Comparison of ENCODE assay signal across 35 cellular contexts in the genomic region with DNA sequence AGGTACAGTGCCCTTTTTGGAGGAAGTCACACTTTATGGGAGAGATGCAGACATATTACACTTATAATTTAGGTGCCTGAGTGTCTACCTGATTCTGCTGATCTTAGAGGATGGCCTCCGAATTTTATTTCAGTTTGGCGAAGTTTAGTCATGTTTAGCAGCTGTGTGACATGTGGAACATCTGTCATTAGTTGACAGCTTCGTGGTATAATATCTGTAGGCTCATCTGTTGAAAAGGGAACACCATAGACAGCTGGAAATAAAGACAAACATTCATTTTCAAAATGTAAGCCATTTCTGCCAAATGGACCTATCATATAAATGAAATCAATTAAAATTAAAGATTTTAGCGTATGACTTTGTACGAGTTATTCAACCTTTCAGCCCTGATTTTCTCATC.
"Had no signal": no experiment of that assay in that cellular context is flagged by ENCODE, and none has a peak within 500 bp of the region (broad histone marks: within the 10 kb centered on the region; RNA-seq: fewer than 3 reads in every experiment).

No MANE protein-coding gene starts in this region.

- DNase-seq: activated CD4-positive, alpha-beta memory T cell treated with anti-CD3 and anti-CD28 coated beads, Interleukin-2, amount 10 ng/mL, durations not matched to agents 7 days and 5 days; activated CD4-positive, alpha-beta T cell treated with anti-CD3 and anti-CD28 coated beads for 1 hour; activated CD4-positive, alpha-beta T cell treated with anti-CD3 and anti-CD28 coated beads for 36 hours; activated CD4-positive, alpha-beta T cell treated with anti-CD3 and anti-CD28 coated beads for 48 hours; activated CD4-positive, alpha-beta T cell treated with anti-CD3 and anti-CD28 coated beads, Interleukin-2, amount 10 ng/mL, durations not matched to agents 7 days and 5 days; activated CD4-positive, alpha-beta T cell treated with anti-CD3 and anti-CD28 coated beads, Interleukin-2, amount 50 U/mL, for 48 hours; activated CD4-positive, CD25-positive, alpha-beta regulatory T cell; activated CD8-positive, alpha-beta memory T cell treated with anti-CD3 and anti-CD28 coated beads for 24 hours; activated CD8-positive, alpha-beta memory T cell treated with anti-CD3 and anti-CD28 coated beads, Interleukin-2, amount 10 ng/mL, durations not matched to agents 7 days and 5 days; activated CD8-positive, alpha-beta memory T cell treated with anti-CD3 and anti-CD28 coated beads, Interleukin-2, amount 50 U/mL, for 48 hours; activated CD8-positive, alpha-beta T cell treated with anti-CD3 and anti-CD28 coated beads, Interleukin-2, amount 10 ng/mL, durations not matched to agents 7 days and 5 days; activated effector memory CD4-positive, alpha-beta T cell treated with Interleukin-2 at 50 U/mL for 16 hours; activated gamma-delta T cell; activated naive CD4-positive, alpha-beta T cell treated with anti-CD3 and anti-CD28 coated beads, Interleukin-2, amount 50 U/mL, for 16 hours; activated naive CD4-positive, alpha-beta T cell treated with Interleukin-2 at 50 U/mL for 16 hours; activated naive CD8-positive, alpha-beta T cell treated with anti-CD3 and anti-CD28 coated beads for 36 hours; activated T-cell treated with anti-CD3 and anti-CD28 coated beads, Interleukin-2, amount 50 U/mL, for 24 hours; activated T-cell treated with anti-CD3 and anti-CD28 coated beads, Interleukin-2, amount 50 U/mL, for 48 hours; adrenal gland; amniotic stem cell; aorta; caudate nucleus; cerebellar nuclear complex; T-helper 1 cell; T-helper 2 cell; T-helper 9 cell; WERI-Rb-1 had no signal

- H3K4me3 Mint-ChIP-seq: activated CD4-positive, alpha-beta memory T cell treated with anti-CD3 and anti-CD28 coated beads, Interleukin-2, amount 10 ng/mL, durations not matched to agents 7 days and 5 days; activated CD4-positive, alpha-beta T cell treated with anti-CD3 and anti-CD28 coated beads for 36 hours; activated CD4-positive, alpha-beta T cell treated with anti-CD3 and anti-CD28 coated beads, Interleukin-2, amount 10 ng/mL, durations not matched to agents 7 days and 5 days; activated CD8-positive, alpha-beta memory T cell treated with anti-CD3 and anti-CD28 coated beads, Interleukin-2, amount 10 ng/mL, durations not matched to agents 7 days and 5 days; activated CD8-positive, alpha-beta T cell treated with anti-CD3 and anti-CD28 coated beads, Interleukin-2, amount 10 ng/mL, durations not matched to agents 7 days and 5 days; activated naive CD8-positive, alpha-beta T cell treated with anti-CD3 and anti-CD28 coated beads for 36 hours; activated T-cell treated with anti-CD3 and anti-CD28 coated beads, Interleukin-2, amount 50 U/mL, for 24 hours; brain; central memory CD8-positive, alpha-beta T cell; T-helper 1 cell treated with Interleukin-12 subunit alpha and Interleukin-12 subunit beta and Interleukin-4 antibody, amounts not matched to agents 30 μg/mL and 1 μg/mL, for 36 hours; T-helper 2 cell treated with Interferon-gamma antibody and Interleukin-4, amounts not matched to agents 5 μg/mL and 100 μg/mL, for 36 hours; WTC11 had no signal

- ATAC-seq: activated CD4-positive, alpha-beta T cell treated with anti-CD3 and anti-CD28 coated beads for 36 hours; activated CD4-positive, CD25-positive, alpha-beta regulatory T cell treated with anti-CD3 and anti-CD28 coated beads, Interleukin-2, amount 50 U/mL, for 24 hours; activated CD8-positive, alpha-beta memory T cell treated with anti-CD3 and anti-CD28 coated beads, Interleukin-2, amount 10 ng/mL, durations not matched to agents 7 days and 5 days; activated CD8-positive, alpha-beta T cell treated with anti-CD3 and anti-CD28 coated beads, Interleukin-2, amount 10 ng/mL, durations not matched to agents 7 days and 5 days; activated naive CD4-positive, alpha-beta T cell treated with anti-CD3 and anti-CD28 coated beads, Interleukin-2, amount 50 U/mL, for 72 hours had no signal

- H3K9me3 Mint-ChIP-seq: activated CD4-positive, alpha-beta memory T cell treated with anti-CD3 and anti-CD28 coated beads, Interleukin-2, amount 10 ng/mL, durations not matched to agents 7 days and 5 days; activated CD4-positive, alpha-beta T cell treated with anti-CD3 and anti-CD28 coated beads, Interleukin-2, amount 10 ng/mL, durations not matched to agents 7 days and 5 days; activated naive CD4-positive, alpha-beta T cell treated with anti-CD3 and anti-CD28 coated beads, Interleukin-2, amount 50 U/mL, for 72 hours; activated naive CD8-positive, alpha-beta T cell treated with anti-CD3 and anti-CD28 coated beads for 36 hours; activated T-cell treated with anti-CD3 and anti-CD28 coated beads, Interleukin-2, amount 50 U/mL, for 24 hours; activated T-helper 2 cell treated with anti-CD3 and anti-CD28 coated beads, Interferon-gamma antibody, Interleukin-2, Interleukin-4, amounts not matched to agents 10 μg/mL and 5 μg/mL and 100 μg/mL, durations not matched to agents 14 hours and 24 hours and 36 hours; brain; central memory CD8-positive, alpha-beta T cell; T-helper 1 cell treated with Interleukin-12 subunit alpha and Interleukin-12 subunit beta and Interleukin-4 antibody, amounts not matched to agents 30 μg/mL and 1 μg/mL, for 36 hours; T-helper 2 cell treated with Interferon-gamma antibody and Interleukin-4, amounts not matched to agents 5 μg/mL and 100 μg/mL, for 36 hours had no signal

- H3K36me3 Mint-ChIP-seq: activated CD8-positive, alpha-beta memory T cell treated with anti-CD3 and anti-CD28 coated beads, Interleukin-2, amount 10 ng/mL, durations not matched to agents 7 days and 5 days; activated naive CD4-positive, alpha-beta T cell treated with anti-CD3 and anti-CD28 coated beads, Interleukin-2, amount 50 U/mL, for 72 hours; activated naive CD8-positive, alpha-beta T cell treated with anti-CD3 and anti-CD28 coated beads for 36 hours; brain; WTC11 had no signal

- H3K27ac Mint-ChIP-seq: activated CD4-positive, alpha-beta memory T cell treated with anti-CD3 and anti-CD28 coated beads, Interleukin-2, amount 10 ng/mL, durations not matched to agents 7 days and 5 days; activated CD4-positive, alpha-beta T cell treated with anti-CD3 and anti-CD28 coated beads for 36 hours; activated CD4-positive, alpha-beta T cell treated with anti-CD3 and anti-CD28 coated beads, Interleukin-2, amount 10 ng/mL, durations not matched to agents 7 days and 5 days; activated CD8-positive, alpha-beta memory T cell treated with anti-CD3 and anti-CD28 coated beads, Interleukin-2, amount 10 ng/mL, durations not matched to agents 7 days and 5 days; activated CD8-positive, alpha-beta T cell treated with anti-CD3 and anti-CD28 coated beads, Interleukin-2, amount 10 ng/mL, durations not matched to agents 7 days and 5 days; activated naive CD4-positive, alpha-beta T cell treated with anti-CD3 and anti-CD28 coated beads, Interleukin-2, amount 50 U/mL, for 72 hours; activated naive CD8-positive, alpha-beta T cell treated with anti-CD3 and anti-CD28 coated beads for 36 hours; activated T-cell treated with anti-CD3 and anti-CD28 coated beads, Interleukin-2, amount 50 U/mL, for 24 hours; activated T-helper 2 cell treated with anti-CD3 and anti-CD28 coated beads, Interferon-gamma antibody, Interleukin-2, Interleukin-4, amounts not matched to agents 10 μg/mL and 5 μg/mL and 100 μg/mL, durations not matched to agents 14 hours and 24 hours and 36 hours; brain; T-helper 1 cell treated with Interleukin-12 subunit alpha and Interleukin-12 subunit beta and Interleukin-4 antibody, amounts not matched to agents 30 μg/mL and 1 μg/mL, for 36 hours; T-helper 2 cell treated with Interferon-gamma antibody and Interleukin-4, amounts not matched to agents 5 μg/mL and 100 μg/mL, for 36 hours; WTC11 had no signal

- H3K27me3 Mint-ChIP-seq: brain; central memory CD8-positive, alpha-beta T cell had no signal

- H3K4me1 Mint-ChIP-seq: activated CD4-positive, alpha-beta memory T cell treated with anti-CD3 and anti-CD28 coated beads, Interleukin-2, amount 10 ng/mL, durations not matched to agents 7 days and 5 days; activated CD4-positive, alpha-beta T cell treated with anti-CD3 and anti-CD28 coated beads for 36 hours; activated CD4-positive, alpha-beta T cell treated with anti-CD3 and anti-CD28 coated beads, Interleukin-2, amount 10 ng/mL, durations not matched to agents 7 days and 5 days; activated CD8-positive, alpha-beta memory T cell treated with anti-CD3 and anti-CD28 coated beads, Interleukin-2, amount 10 ng/mL, durations not matched to agents 7 days and 5 days; activated naive CD8-positive, alpha-beta T cell treated with anti-CD3 and anti-CD28 coated beads for 36 hours; central memory CD8-positive, alpha-beta T cell had no signal
